Comparison of ENCODE assay signal across 1 cellular context in genomic region chr20:61308171-61308795, GRCh38.
TF ChIP-seq lines count a peak whose summit lies in the region.

No MANE protein-coding gene starts in this region.

TF ChIP-seq in PFSK-1, 5 proteins besides CTCF, POLR2A, EP300 and RAD21:
- TF ChIP-seq REST (IDR thresholded peaks at IDR 0.05; ENCODE audit: insufficient read depth in 1 of 2, low read depth in 2 of 2, low read length in 2 of 2) (no peak), FOXP2 (optimal IDR thresholded peaks at IDR 0.05; ENCODE audit: borderline replicate concordance, extremely low read depth, extremely low read length, insufficient read depth) (no peak), TAF1 (IDR thresholded peaks at IDR 0.05; ENCODE audit: borderline replicate concordance, insufficient read depth, low read length) (no peak; the same call in 1 of the 2 replicates), POLR2AphosphoS5 (IDR thresholded peaks at IDR 0.05; ENCODE audit: low read depth, low read length) (peak; percentile 64), SIN3A (IDR thresholded peaks at IDR 0.05; ENCODE audit: borderline replicate concordance, insufficient read depth, low read length) (no peak)
